ENCODE assay signal across 9 cellular contexts in genomic region chr3:141797819-141798405, GRCh38. TPM values are rescaled to one million over a fixed set of nuclear protein-coding genes. Genes with fewer than 3 reads are reported as not detected.
DNase-seq lines count a peak whose midpoint lies in the region; ATAC-seq and FAIRE-seq lines count a peak whose summit lies in the region.
"Had no signal": no experiment of that assay in that cellular context is flagged by ENCODE, and none has a peak within 500 bp of the region (broad histone marks: within the 10 kb centered on the region; RNA-seq: fewer than 3 reads in every experiment).

No MANE protein-coding gene starts in this region.

- H3K4me1 ChIP-seq in HUES6 (ENCODE audit: control insufficient read depth, insufficient read depth, low read length) (peaks cover 19% of the 10 kb centered on the region), iPS-20b (ENCODE audit: insufficient read depth, low read length) (peaks cover 27% of the 10 kb centered on the region), small intestine (ENCODE audit: control insufficient read depth in 2 of 2, insufficient read depth in 1 of 2, low read depth in 1 of 2, low read length in 1 of 2) (no peaks in the 10 kb centered on the region)

- DNase-seq in small intestine (no peak), DMS53 (lab: John Stamatoyannopoulos, UW) (no peak), activated gamma-delta T cell treated with Interleukin-2 at 50 U/mL for 16 hours (no peak)
- no peak for DNase-seq in NK-92 treated with Interleukin-12 subunit alpha and Interleukin-12 subunit beta, amount 100 ng/mL, for 24 hours (lab: John Stamatoyannopoulos, UW)
- DNase-seq: NCI-H1417 treated with DMSO at 0.1 percent for 48 hours had no signal

- H3K4me3 ChIP-seq in HUES6 (ENCODE audit: low read depth, low read length) (peak overlapping the region; percentile 49), iPS-20b (ENCODE audit: low read length) (peak overlapping the region; percentile 62), small intestine (ENCODE audit: low read depth in 1 of 2, low read length in 2 of 2) (peak overlapping the region; percentile 22 to 41)

- no peak for ATAC-seq in HG02678 (IDR thresholded peaks at IDR 0.05; ENCODE audit: unreplicated experiment)

- no peaks in the 10 kb centered on the region for H3K36me3 ChIP-seq in HUES6 (ENCODE audit: control insufficient read depth, insufficient read depth, low read length)
- H3K36me3 ChIP-seq in iPS-20b (ENCODE audit: insufficient read depth, low read depth, low read length), result no peaks in the 10 kb centered on the region
- H3K36me3 ChIP-seq in small intestine (ENCODE audit: control insufficient read depth in 2 of 2, insufficient read depth in 2 of 2, low read length in 2 of 2), result no peaks in the 10 kb centered on the region

- peak overlapping the region; percentile 64 for H3K9ac ChIP-seq in HUES6 (ENCODE audit: low read length)
- H3K9ac ChIP-seq in iPS-20b (ENCODE audit: low read depth, low read length), result peak overlapping the region; percentile 50; the same call in 1 of the 2 replicates

- H3K27ac ChIP-seq in HUES6 (ENCODE audit: low read depth, low read length) (no peak overlapping the region), adipose tissue (ENCODE audit: low read depth, low read length) (peak overlapping the region; percentile 71), iPS-20b (ENCODE audit: low read length) (no peak overlapping the region), small intestine (ENCODE audit: low read depth in 1 of 2, low read length in 1 of 2) (peak overlapping the region; percentile 74 to 81)

- no peak for FAIRE-seq in small intestine (lab: Jason Lieb, UNC)

- 46 to 59% (median 49%) methylated on average over 10 of the region's 10 CpGs for WGBS in adipose tissue, 3 donors
- WGBS in small intestine, 3 donors, result 60 to 70% (median 67%) methylated on average over 10 of the region's 10 CpGs

- H3K27me3 ChIP-seq in HUES6 (ENCODE audit: control insufficient read depth, insufficient read depth, low read length) (peaks cover 19% of the 10 kb centered on the region), iPS-20b (ENCODE audit: insufficient read depth, low read length) (peaks cover 27% of the 10 kb centered on the region), small intestine (ENCODE audit: control insufficient read depth in 2 of 2, insufficient read depth in 2 of 2, low read length in 2 of 2) (no peaks in the 10 kb centered on the region)

- no peaks in the 10 kb centered on the region for H3K9me3 ChIP-seq in HUES6 (ENCODE audit: control insufficient read depth, insufficient read depth, low read depth, low read length)
- H3K9me3 ChIP-seq in iPS-20b (ENCODE audit: insufficient read depth, low read depth, low read length), result no peaks in the 10 kb centered on the region
- no peaks in the 10 kb centered on the region for H3K9me3 ChIP-seq in small intestine (ENCODE audit: control insufficient read depth, low read depth)

RNA-seq across cellular contexts. Expression of gene GRK7, which starts 34.7 kb away (rescaled TPM):
- polyA plus RNA-seq in adipose tissue, result under 1 TPM in 1 of 3 donors, not detected in 2; 0.03 TPM
- polyA plus RNA-seq in small intestine, result not detected

RNA-seq across cellular contexts. Expression of gene RNF7, which starts 59.8 kb away (rescaled TPM):
- polyA plus RNA-seq in adipose tissue, result 100 to 1,000 TPM in 1 of 3 donors, 10 to 100 TPM in 2; 76.7 to 150 (median 84.5) TPM
- 100 to 1,000 TPM; 120 to 260 (median 208) TPM for polyA plus RNA-seq in small intestine

Comparison
In these comparisons a context has a peak if more than half of its experiments do, and no peak if none do; other contexts are left out.
1. H3K27ac ChIP-seq: peak in adipose tissue (single experiment) and small intestine (2 of 2); none in HUES6 (single experiment) and iPS-20b (single experiment).
2. Peak in every context shown above with its lines, with median percentiles within 50 percentile points of each other: H3K4me3 ChIP-seq.